8 cellular contexts compared by ENCODE assay signal in genomic region chr21:45973475-45974072, GRCh38. TPM values are rescaled to one million over a fixed set of nuclear protein-coding genes. Genes with fewer than 3 reads are reported as not detected.
DNase-seq lines count a peak whose midpoint lies in the region; ATAC-seq, FAIRE-seq and TF ChIP-seq lines count a peak whose summit lies in the region.

No MANE protein-coding gene starts in this region.

- no peaks in the 10 kb centered on the region for H3K27me3 ChIP-seq in Karpas-422 (ENCODE audit: low read length)
- H3K27me3 ChIP-seq in right atrium auricular region = no peaks in the 10 kb centered on the region

- H3K4me3 ChIP-seq in GM08714 (ENCODE audit: low read length) (peak overlapping the region; percentile 16; the same call in 1 of the 2 replicates), Karpas-422 (ENCODE audit: low read length) (no peak overlapping the region), right atrium auricular region (peak overlapping the region; percentile 48 to 54)

- peak; percentile 42 for DNase-seq in Karpas-422
- DNase-seq in T-helper 17 cell = peak; percentile 53 to 70 (median 56)
- DNase-seq in amniotic stem cell (lab: John Stamatoyannopoulos, UW) = peak; percentile 85
- DNase-seq in right atrium auricular region (ENCODE audit: low spot score) = peak; percentile 91
- peak; percentile 28 for DNase-seq in renal cortical epithelial cell (ENCODE audit: low read depth)
- DNase-seq in urothelium cell line (ENCODE audit: low spot score) = peak; percentile 78

- no peak overlapping the region for H3K4me2 ChIP-seq in Karpas-422 (ENCODE audit: low read depth, low read length, poor library complexity, severe bottlenecking)

- no peak for FAIRE-seq in urothelium cell line (lab: Jason Lieb, UNC)

- H3K4me1 ChIP-seq in Karpas-422 (ENCODE audit: low read length) (no peaks in the 10 kb centered on the region), right atrium auricular region (peaks cover 0 to 72% of the 10 kb centered on the region in 2 donors)

- H3K4me1 Mint-ChIP-seq in T-helper 17 cell = peaks cover 7% of the 10 kb centered on the region

- H3K36me3 ChIP-seq in Karpas-422 (ENCODE audit: insufficient read depth, low read length) (no peaks in the 10 kb centered on the region), right atrium auricular region (no peaks in the 10 kb centered on the region)

- H4K20me1 ChIP-seq in Karpas-422 (ENCODE audit: insufficient read depth, low read depth, low read length) = no peaks in the 10 kb centered on the region

- no peaks in the 10 kb centered on the region for H3K9me2 ChIP-seq in Karpas-422 (replicated peaks; ENCODE audit: insufficient read depth, low read length)

- H3K27ac Mint-ChIP-seq in T-helper 17 cell = peak overlapping the region; percentile 78

- no peaks in the 10 kb centered on the region for H3K79me2 ChIP-seq in Karpas-422 (ENCODE audit: low read length)

- H3K27ac ChIP-seq in Karpas-422 (ENCODE audit: low read length) (no peak overlapping the region), right atrium auricular region (peak overlapping the region; percentile 86 to 96)

- H2AFZ ChIP-seq in Karpas-422 (ENCODE audit: low read length) = no peak overlapping the region

- ATAC-seq in T-helper 17 cell = peak; percentile 90
- no peak for ATAC-seq in GM21367 (IDR thresholded peaks at IDR 0.05; ENCODE audit: unreplicated experiment)

- H3K27me3 Mint-ChIP-seq in T-helper 17 cell = peaks cover 9% of the 10 kb centered on the region

- TF ChIP-seq CTCF in right atrium auricular region (IDR thresholded peaks at IDR 0.05) = peak; percentile 64 to 75

- H3K36me3 Mint-ChIP-seq in T-helper 17 cell (ENCODE audit: low read depth) = no peaks in the 10 kb centered on the region

- peak overlapping the region; percentile 90 for H3K4me3 Mint-ChIP-seq in T-helper 17 cell

- H3K9me3 ChIP-seq in Karpas-422 (ENCODE audit: low read length) (no peaks in the 10 kb centered on the region), T-helper 17 cell (ENCODE audit: control insufficient read depth, low read length, poor library complexity, severe bottlenecking) (no peaks in the 10 kb centered on the region), right atrium auricular region (no peaks in the 10 kb centered on the region)

- no peak overlapping the region for H3K9ac ChIP-seq in Karpas-422 (ENCODE audit: low read length)

RNA-seq across cellular contexts. Expression of gene COL6A1, which starts 8.0 kb away (rescaled TPM):
- total RNA-seq in Karpas-422 (2014; rRNA removed; shearing (Covaris generic); ENCODE audit: low replicate concordance) = not detected in 2 replicates
- total RNA-seq in T-helper 17 cell (1 to 10 TPM; 3.2 to 4.6 TPM), right atrium auricular region (100 to 1,000 TPM; 201 to 278 TPM), renal cortical epithelial cell (52.1 and 53.2 TPM in 2 replicates)

Comparison
In these comparisons a context has a peak if more than half of its experiments do, and no peak if none do; other contexts are left out.
1. DNase-seq: peak in every context shown above with its lines; median percentile 91 in right atrium auricular region; 85 in amniotic stem cell; 78 in urothelium cell line; 56 in T-helper 17 cell; 42 in Karpas-422; 28 in renal cortical epithelial cell.